In genomic region chr5:5340206-5340729, GRCh38 we compare ENCODE assay signal across 9 cellular contexts.
DNase-seq lines count a peak whose midpoint lies in the region; ATAC-seq, FAIRE-seq and TF ChIP-seq lines count a peak whose summit lies in the region.
"Had no signal": no experiment of that assay in that cellular context is flagged by ENCODE, and none has a peak within 500 bp of the region (broad histone marks: within the 10 kb centered on the region; RNA-seq: fewer than 3 reads in every experiment).

No MANE protein-coding gene starts in this region.

- H3K27ac ChIP-seq in A549 (peak overlapping the region; percentile 83 to 90), endodermal cell (ENCODE audit: low read depth, low read length) (no peak overlapping the region)

- WGBS in A549 (ENCODE audit: missing lambda C conversion rate): 14% methylated on average over 15 of the region's 15 CpGs
- 61 to 70% methylated on average over 8 to 15 of the region's 15 CpGs for WGBS in endodermal cell (ENCODE audit: insufficient coverage in 1 of 2, insufficient read length in 1 of 2), 2 experiments

- H3K27ac Mint-ChIP-seq in endodermal cell (peak overlapping the region; percentile 64), mesothelial cell of epicardium (peak overlapping the region; percentile 67)
- no peak overlapping the region for H3K27ac Mint-ChIP-seq in activated naive CD8-positive, alpha-beta T cell treated with anti-CD3 and anti-CD28 coated beads for 36 hours

- POLR2A ChIA-PET in A549 (lab: Yijun Ruan, JAX): no interaction called here

- H3K4me3 ChIP-seq in A549 (no peak overlapping the region), endodermal cell (ENCODE audit: low read length) (no peak overlapping the region)

- H3K36me3 Mint-ChIP-seq in endodermal cell (ENCODE audit: low read depth) (no peaks in the 10 kb centered on the region), mesothelial cell of epicardium (peaks cover 2% of the 10 kb centered on the region)
- H3K36me3 Mint-ChIP-seq in activated naive CD8-positive, alpha-beta T cell treated with anti-CD3 and anti-CD28 coated beads for 36 hours: no peaks in the 10 kb centered on the region

- TF ChIP-seq POLR2A in A549 (IDR thresholded peaks at IDR 0.05; ENCODE audit: low read length): no peak

- H3K27me3 Mint-ChIP-seq in endodermal cell (ENCODE audit: insufficient read depth): peaks cover 2% of the 10 kb centered on the region
- no peaks in the 10 kb centered on the region for H3K27me3 Mint-ChIP-seq in mesothelial cell of epicardium (ENCODE audit: low read depth)
- H3K27me3 Mint-ChIP-seq in activated naive CD8-positive, alpha-beta T cell treated with anti-CD3 and anti-CD28 coated beads for 36 hours: no peaks in the 10 kb centered on the region

- H3K9me3 ChIP-seq in A549 (no peaks in the 10 kb centered on the region), endodermal cell (ENCODE audit: control insufficient read depth, low read length) (no peaks in the 10 kb centered on the region)

- CTCF ChIA-PET in A549 (lab: Yijun Ruan, JAX): interaction anchor here (0.6 to 1.9 kb wide), 16 partner anchors 9 to 210 kb away, joined by 3 to 8 read pairs (median 4); no protein-coding TSS in a partner anchor

- H3K4me3 Mint-ChIP-seq in endodermal cell (no peak overlapping the region), mesothelial cell of epicardium (peak overlapping the region; percentile 11)
- no peak overlapping the region for H3K4me3 Mint-ChIP-seq in activated naive CD8-positive, alpha-beta T cell treated with anti-CD3 and anti-CD28 coated beads for 36 hours

- H3K9me3 Mint-ChIP-seq in endodermal cell (no peaks in the 10 kb centered on the region), mesothelial cell of epicardium (peaks cover 10% of the 10 kb centered on the region)
- no peaks in the 10 kb centered on the region for H3K9me3 Mint-ChIP-seq in activated naive CD8-positive, alpha-beta T cell treated with anti-CD3 and anti-CD28 coated beads for 36 hours

- peak overlapping the region; percentile 63 for H3K4me2 ChIP-seq in A549

- H3K9ac ChIP-seq in endodermal cell (ENCODE audit: extremely low read depth, low read length, poor library complexity, severe bottlenecking): no peak overlapping the region

- peaks cover 63% of the 10 kb centered on the region for H3K4me1 ChIP-seq in A549
- H3K4me1 ChIP-seq in endodermal cell (ENCODE audit: control insufficient read depth, insufficient read depth, low read length): no peaks in the 10 kb centered on the region

- ATAC-seq in A549 (peak; percentile 87 to 88), HG03565 (IDR thresholded peaks at IDR 0.05; ENCODE audit: unreplicated experiment) (no peak)

- peak; percentile 90 for FAIRE-seq in A549 (lab: Jason Lieb, UNC)
- FAIRE-seq: G401.6 had no signal

- no peaks in the 10 kb centered on the region for H3K27me3 ChIP-seq in endodermal cell (ENCODE audit: control insufficient read depth, insufficient read depth, low read length, poor library complexity, severe bottlenecking)

- peak; percentile 63 to 84; a peak in 3 of 5 replicates for TF ChIP-seq EP300 in A549 (IDR thresholded peaks at IDR 0.05)

- no peaks in the 10 kb centered on the region for H3K36me3 ChIP-seq in endodermal cell (ENCODE audit: control insufficient read depth, insufficient read depth, low read length)

- H3K4me1 Mint-ChIP-seq in endodermal cell: peaks cover 13% of the 10 kb centered on the region
- H3K4me1 Mint-ChIP-seq in mesothelial cell of epicardium: peaks cover 74% of the 10 kb centered on the region
- no peaks in the 10 kb centered on the region for H3K4me1 Mint-ChIP-seq in activated naive CD8-positive, alpha-beta T cell treated with anti-CD3 and anti-CD28 coated beads for 36 hours

- TF ChIP-seq RAD21 in A549 (conservative IDR thresholded peaks at IDR 0.05 in 1 of 2, IDR thresholded peaks at IDR 0.05 in 1 of 2): peak; percentile 64 to 75

- DNase-seq in A549 (ENCODE audit: low read depth in 1 of 2, low spot score in 1 of 2) (peak; percentile 87 to 94), M059J (ENCODE audit: low read depth) (peak; percentile 98), endodermal cell (peak; percentile 90), mesothelial cell of epicardium (ENCODE audit: low spot score in 2 of 2, unreplicated experiment in 2 of 2) (peak in 1 of 2 experiments; percentile 67), globus pallidus (ENCODE audit: low spot score) (no peak), SKM-1 (lab: John Stamatoyannopoulos, UW; ENCODE audit: unreplicated experiment) (no peak)
- no peak for DNase-seq in activated naive CD8-positive, alpha-beta T cell treated with anti-CD3 and anti-CD28 coated beads for 36 hours

- TF ChIP-seq CTCF in A549 (IDR thresholded peaks at IDR 0.05): peak; percentile 60
- peak; percentile 68 for TF ChIP-seq CTCF in endodermal cell (conservative IDR thresholded peaks at IDR 0.05)
- no peak for TF ChIP-seq CTCF in mesothelial cell of epicardium (IDR thresholded peaks at IDR 0.05; ENCODE audit: unreplicated experiment)

TF ChIP-seq in A549, 52 proteins besides CTCF, POLR2A, EP300 and RAD21:
- no peak for TF ChIP-seq PBX3 (IDR thresholded peaks at IDR 0.05)
- peak; percentile 92 for TF ChIP-seq JUNB (IDR thresholded peaks at IDR 0.05)
- peak; percentile 82 for TF ChIP-seq SMC3 (IDR thresholded peaks at IDR 0.05)
- no peak for TF ChIP-seq ZFP36 (IDR thresholded peaks at IDR 0.05; ENCODE audit: borderline replicate concordance, partially characterized antibody)
- no peak for TF ChIP-seq RFX5 (IDR thresholded peaks at IDR 0.05)
- peak; percentile 95 for TF ChIP-seq FOSL2 (IDR thresholded peaks at IDR 0.05)
- peak; percentile 99 for TF ChIP-seq FOSL2 (CRISPR knock-in tag; IDR thresholded peaks at IDR 0.05)
- TF ChIP-seq ZSCAN20 (CRISPR knock-in tag; IDR thresholded peaks at IDR 0.05): no peak
- TF ChIP-seq RCOR1 (IDR thresholded peaks at IDR 0.05; ENCODE audit: low read depth, low read length): no peak
- peak; percentile 67 to 83; a peak in 3 of 5 replicates for TF ChIP-seq JUN (IDR thresholded peaks at IDR 0.05)
- TF ChIP-seq GATA3 (IDR thresholded peaks at IDR 0.05; ENCODE audit: borderline replicate concordance): peak; percentile 81
- TF ChIP-seq RARB (CRISPR knock-in tag; IDR thresholded peaks at IDR 0.05): no peak
- no peak for TF ChIP-seq HMGXB4 (CRISPR knock-in tag; IDR thresholded peaks at IDR 0.05; ENCODE audit: borderline replicate concordance)
- peak; percentile 16; the same call in 1 of the 2 replicates for TF ChIP-seq FOXS1 (CRISPR knock-in tag; IDR thresholded peaks at IDR 0.05)
- TF ChIP-seq MAFK (IDR thresholded peaks at IDR 0.05; ENCODE audit: partially characterized antibody): peak; percentile 95
- peak; percentile 61; the same call in 1 of the 2 replicates for TF ChIP-seq HOXB5 (CRISPR knock-in tag; IDR thresholded peaks at IDR 0.05)
- TF ChIP-seq E2F6 (IDR thresholded peaks at IDR 0.05; ENCODE audit: borderline replicate concordance, low read depth): peak; percentile 68
- TF ChIP-seq MAX (IDR thresholded peaks at IDR 0.05): peak; percentile 96
- no peak for TF ChIP-seq PHF8 (IDR thresholded peaks at IDR 0.05; ENCODE audit: borderline replicate concordance, low read depth)
- TF ChIP-seq ZNF302 (CRISPR knock-in tag; IDR thresholded peaks at IDR 0.05): no peak
- no peak for TF ChIP-seq EHMT2 (IDR thresholded peaks at IDR 0.05; ENCODE audit: low read depth)
- TF ChIP-seq FOSB (CRISPR knock-in tag; IDR thresholded peaks at IDR 0.05): no peak
- TF ChIP-seq CHD2 (IDR thresholded peaks at IDR 0.05; ENCODE audit: low read length, partially characterized antibody): no peak
- peak; percentile 87 to 90 for TF ChIP-seq CEBPB (IDR thresholded peaks at IDR 0.05)
- peak; percentile 83 for TF ChIP-seq NFE2L2 (conservative IDR thresholded peaks at IDR 0.05; ENCODE audit: low read length)
- no peak for TF ChIP-seq BHLHE40 (IDR thresholded peaks at IDR 0.05; ENCODE audit: low read depth, low read length)
- TF ChIP-seq HDAC2 (IDR thresholded peaks at IDR 0.05): no peak
- peak; percentile 34; the same call in 1 of the 2 replicates for TF ChIP-seq EHF (CRISPR knock-in tag; IDR thresholded peaks at IDR 0.05)

Comparison
In these comparisons a context has a peak if more than half of its experiments do, and no peak if none do; other contexts are left out.
1. DNase-seq: peak in A549 (2 of 2), M059J (single experiment) and endodermal cell (single experiment); none in globus pallidus (single experiment), activated naive CD8-positive, alpha-beta T cell treated with anti-CD3 and anti-CD28 coated beads for 36 hours (single experiment) and SKM-1 (single experiment).